ENCODE assay signal across 13 cellular contexts in genomic region chr11:34426766-34427170, GRCh38.
A peak's percentile ranks its signal among the peaks of the same experiment; 100 is the strongest.
DNase-seq lines count a peak whose midpoint lies in the region; ATAC-seq and TF ChIP-seq lines count a peak whose summit lies in the region.
"Had no signal": no experiment of that assay in that cellular context is flagged by ENCODE, and none has a peak within 500 bp of the region (broad histone marks: within the 10 kb centered on the region; RNA-seq: fewer than 3 reads in every experiment).

No MANE protein-coding gene starts in this region.

- no peak for TF ChIP-seq CTCF in neutrophil (IDR thresholded peaks at IDR 0.05)

- H3K27ac ChIP-seq in epithelial cell of prostate (peak overlapping the region; percentile 64), neutrophil (peak overlapping the region; percentile 84)

- H3K9me3 ChIP-seq in neutrophil = no peaks in the 10 kb centered on the region
- H3K9me3 ChIP-seq: adrenal gland, mucosa of descending colon had no signal

- no peaks in the 10 kb centered on the region for H3K27me3 ChIP-seq in neutrophil
- H3K27me3 ChIP-seq: adrenal gland had no signal

- ATAC-seq in GM18858 (IDR thresholded peaks at IDR 0.05; ENCODE audit: unreplicated experiment) = no peak
- no peak for ATAC-seq in GM21723 (IDR thresholded peaks at IDR 0.05; ENCODE audit: unreplicated experiment)
- no peak for ATAC-seq in HG03280 (IDR thresholded peaks at IDR 0.05; ENCODE audit: unreplicated experiment)
- ATAC-seq: mucosa of descending colon had no signal

- DNase-seq in AG08396 (ENCODE audit: low spot score) = peak; percentile 36
- DNase-seq in HS-5 (ENCODE audit: low read depth) = peak; percentile 86
- no peak for DNase-seq in epithelial cell of prostate (ENCODE audit: low read depth, low spot score)
- no peak for DNase-seq in DMS79 (lab: John Stamatoyannopoulos, UW)
- DNase-seq: activated CD8-positive, alpha-beta memory T cell treated with anti-CD3 and anti-CD28 coated beads, Interleukin-2, amount 50 U/mL, for 48 hours; adrenal gland; endodermal cell; mucosa of descending colon had no signal

- H3K36me3 ChIP-seq in neutrophil = no peaks in the 10 kb centered on the region
- H3K36me3 ChIP-seq: adrenal gland had no signal

- peak overlapping the region; percentile 33 to 49 for H3K4me3 ChIP-seq in neutrophil (ENCODE audit: low read depth in 1 of 2, low read length in 1 of 2)
- H3K4me3 ChIP-seq: adrenal gland, mucosa of descending colon, skin epidermis had no signal

- H3K4me1 ChIP-seq in neutrophil (ENCODE audit: control insufficient read depth in 1 of 2, insufficient read depth in 1 of 2, low read depth in 1 of 2, low read length in 1 of 2) = peaks cover 99 to 100% of the 10 kb centered on the region in 2 experiments
- H3K4me1 ChIP-seq: adrenal gland had no signal

Comparison
In these comparisons a context has a peak if more than half of its experiments do, and no peak if none do; other contexts are left out.
1. DNase-seq: peak in AG08396 (single experiment) and HS-5 (single experiment); none in epithelial cell of prostate (single experiment) and DMS79 (single experiment).